ENCODE assay signal across 12 cellular contexts in the genomic region with DNA sequence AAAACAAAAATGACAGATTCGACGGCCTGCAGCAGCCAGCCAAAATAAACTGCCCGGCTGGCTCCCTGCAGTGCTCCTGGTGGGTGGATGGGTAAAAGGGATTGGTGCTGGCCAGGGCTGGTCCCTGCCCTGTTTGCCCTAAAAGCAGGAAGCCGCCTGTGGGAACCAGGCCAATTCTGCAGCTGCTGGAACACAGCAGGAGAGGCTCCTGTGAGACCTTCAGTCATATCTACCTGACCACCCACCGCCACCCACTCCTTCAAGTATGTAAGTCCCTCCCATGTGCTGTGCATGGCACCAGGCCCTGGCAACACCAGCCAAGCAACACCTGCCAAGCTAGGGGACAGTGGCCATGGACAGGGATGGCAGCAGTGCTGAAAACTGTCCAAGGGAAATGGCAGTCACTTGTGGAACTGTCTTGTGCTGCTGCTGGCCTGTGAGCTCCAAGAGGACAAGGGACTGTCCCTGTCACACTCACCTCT. TPM values are rescaled to one million over a fixed set of nuclear protein-coding genes. Genes with fewer than 3 reads are reported as not detected.
DNase-seq lines count a peak whose midpoint lies in the region; ATAC-seq and TF ChIP-seq lines count a peak whose summit lies in the region.
"Had no signal": no experiment of that assay in that cellular context is flagged by ENCODE, and none has a peak within 500 bp of the region (broad histone marks: within the 10 kb centered on the region; RNA-seq: fewer than 3 reads in every experiment).

No MANE protein-coding gene starts in this region.

- peaks cover 0 to 4% (median 0%) of the 10 kb centered on the region in 3 donors for H3K27me3 Mint-ChIP-seq in CD14-positive monocyte (ENCODE audit: low read depth in 3 of 3)
- H3K27me3 Mint-ChIP-seq: CD4-positive, CD25-positive, alpha-beta regulatory T cell had no signal

- H3K9me3 ChIP-seq in esophagus squamous epithelium = no peaks in the 10 kb centered on the region
- H3K9me3 ChIP-seq in ovary = no peaks in the 10 kb centered on the region

- peak overlapping the region in 3 of 4 donors; percentile 71 to 83 (median 78) for H3K27ac ChIP-seq in esophagus squamous epithelium
- H3K27ac ChIP-seq in ovary = no peak overlapping the region
- H3K27ac ChIP-seq: foreskin keratinocyte had no signal

- TF ChIP-seq EP300 in ovary (IDR thresholded peaks at IDR 0.05) = no peak

- peaks cover 31% of the 10 kb centered on the region for H3K4me1 Mint-ChIP-seq in CD14-positive monocyte

- no peak for TF ChIP-seq POLR2A in esophagus squamous epithelium (IDR thresholded peaks at IDR 0.05)
- TF ChIP-seq POLR2A in ovary (IDR thresholded peaks at IDR 0.05) = no peak

- H3K4me1 ChIP-seq in esophagus squamous epithelium (peaks cover 24 to 78% (median 38%) of the 10 kb centered on the region in 3 donors), ovary (ENCODE audit: insufficient read depth) (peaks cover 44% of the 10 kb centered on the region)

- intact Hi-C loops in esophagus squamous epithelium (cut with DNase I) (no loop called here), ovary (cut with DNase I) (loop anchor here in 1 of 4 donors (2.0 kb wide), 1 partner anchor 27 kb away; no protein-coding TSS in a partner anchor), CD14-positive monocyte (cut with micrococcal nuclease) (no loop called here)

- H3K27ac Mint-ChIP-seq in CD14-positive monocyte = peak overlapping the region in 2 of 7 donors; percentile 40 to 51

- 36 to 76% methylated on average over 4 of the region's 5 CpGs for WGBS in esophagus squamous epithelium, 2 donors
- 51 to 74% (median 69%) methylated on average over 5 of the region's 5 CpGs for WGBS in ovary, 3 donors

- H3K4me3 Mint-ChIP-seq in CD14-positive monocyte = no peak overlapping the region
- H3K4me3 Mint-ChIP-seq: CD4-positive, CD25-positive, alpha-beta regulatory T cell had no signal

- H3K36me3 ChIP-seq in esophagus squamous epithelium (peaks cover 0 to 50% (median 2%) of the 10 kb centered on the region in 3 donors), ovary (no peaks in the 10 kb centered on the region)

- DNase-seq in Daoy (ENCODE audit: low read depth) (peak; percentile 32), NCI-H774 (lab: John Stamatoyannopoulos, UW) (peak; percentile 62), esophagus squamous epithelium (lab: John Stamatoyannopoulos, UW) (no peak), ovary (peak; percentile 26 to 60 (median 39)), CD14-positive monocyte (ENCODE audit: low spot score) (no peak)
- DNase-seq in activated CD8-positive, alpha-beta memory T cell treated with anti-CD3 and anti-CD28 coated beads, Interleukin-2, amount 50 U/mL, for 4 hours = no peak
- DNase-seq: CD4-positive, CD25-positive, alpha-beta regulatory T cell; foreskin keratinocyte; MV-4-11; stimulated activated CD4-positive, alpha-beta T cell treated with anti-CD3 and anti-CD28 coated beads, Interleukin-1b, Interleukin-23, amount 100 ng/mL, for 48 hours had no signal

- H3K36me3 Mint-ChIP-seq in CD14-positive monocyte = peaks cover 73 to 88% of the 10 kb centered on the region in 2 donors

- H3K27me3 ChIP-seq in esophagus squamous epithelium (no peaks in the 10 kb centered on the region), ovary (no peaks in the 10 kb centered on the region)
- H3K27me3 ChIP-seq: foreskin keratinocyte had no signal

- TF ChIP-seq CTCF in esophagus squamous epithelium (IDR thresholded peaks at IDR 0.05) = no peak
- no peak for TF ChIP-seq CTCF in ovary (IDR thresholded peaks at IDR 0.05)
- no peak for TF ChIP-seq CTCF in CD14-positive monocyte (IDR thresholded peaks at IDR 0.05)

- ATAC-seq in GM18519 (IDR thresholded peaks at IDR 0.05; ENCODE audit: low FRiP score, unreplicated experiment) (no peak), HG03565 (IDR thresholded peaks at IDR 0.05; ENCODE audit: unreplicated experiment) (no peak)
- ATAC-seq: foreskin keratinocyte had no signal

- no peaks in the 10 kb centered on the region for H3K9me3 Mint-ChIP-seq in CD14-positive monocyte
- H3K9me3 Mint-ChIP-seq: CD4-positive, CD25-positive, alpha-beta regulatory T cell had no signal

- H3K4me3 ChIP-seq in esophagus squamous epithelium = no peak overlapping the region
- H3K4me3 ChIP-seq in ovary = no peak overlapping the region

RNA-seq across cellular contexts. Expression of gene ARFGAP3, which starts 48.7 kb away (rescaled TPM):
- 31.3 and 40.2 TPM in 2 replicates for total RNA-seq in Daoy (2014; rRNA removed; shearing (Covaris generic))
- 10 to 100 TPM; 27.3 to 35.1 (median 30.5) TPM for total RNA-seq in esophagus squamous epithelium
- total RNA-seq in ovary = 10 to 100 TPM; 28.8 to 47.8 (median 39.2) TPM
- 10 to 100 TPM; 21.6 to 43.5 TPM for polyA plus RNA-seq in ovary
- polyA plus RNA-seq in CD14-positive monocyte = 10 to 100 TPM; 34.8 to 38.7 TPM

Comparison
In these comparisons a context has a peak if more than half of its experiments do, and no peak if none do; other contexts are left out.
1. DNase-seq: peak in Daoy (single experiment), NCI-H774 (single experiment) and ovary (5 of 5); none in esophagus squamous epithelium (single experiment), CD14-positive monocyte (single experiment) and activated CD8-positive, alpha-beta memory T cell treated with anti-CD3 and anti-CD28 coated beads, Interleukin-2, amount 50 U/mL, for 4 hours (single experiment).
2. H3K27ac ChIP-seq: peak in esophagus squamous epithelium (3 of 4); none in ovary (0 of 2).